9 cellular contexts compared by ENCODE assay signal in the genomic region with DNA sequence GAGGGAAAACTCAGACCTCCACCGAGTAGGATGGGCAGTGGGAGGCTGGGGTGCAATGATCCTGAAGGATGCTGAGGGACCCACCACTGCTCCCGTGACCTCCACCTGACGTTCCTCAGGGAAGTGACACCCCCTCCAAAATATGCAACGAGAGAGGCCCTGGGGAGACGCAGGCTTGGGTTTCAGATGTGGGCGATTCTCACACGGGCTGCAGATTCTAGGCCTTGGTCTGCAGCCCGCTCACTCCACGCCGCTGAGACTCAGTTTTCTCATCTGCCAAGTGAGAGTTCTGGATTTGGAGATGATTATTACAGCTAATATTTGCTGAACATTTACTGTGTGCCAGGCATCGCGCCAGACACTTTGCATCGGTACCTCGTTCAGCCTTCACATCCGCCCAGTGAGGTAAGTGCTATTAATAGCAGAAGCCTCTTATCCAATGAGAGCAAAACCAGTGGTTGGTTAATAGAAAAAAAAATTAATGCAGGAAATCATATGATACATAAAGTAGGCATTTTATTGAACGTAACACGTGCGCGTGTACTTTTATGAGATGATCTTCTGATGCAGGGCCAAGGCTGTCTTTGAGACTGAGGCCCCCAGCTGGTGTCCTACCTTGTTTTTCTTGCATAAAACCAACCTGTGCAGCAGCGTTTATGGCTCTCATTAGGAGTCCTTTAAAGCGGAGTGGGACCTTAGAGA.
DNase-seq lines count a peak whose midpoint lies in the region; ATAC-seq and TF ChIP-seq lines count a peak whose summit lies in the region.
"Had no signal": no experiment of that assay in that cellular context is flagged by ENCODE, and none has a peak within 500 bp of the region (broad histone marks: within the 10 kb centered on the region; RNA-seq: fewer than 3 reads in every experiment).

No MANE protein-coding gene starts in this region.

- H3K4me2 ChIP-seq in neural progenitor cell, result no peak overlapping the region

- no peaks in the 10 kb centered on the region for H3K4me1 ChIP-seq in neural progenitor cell

- H3K9me3 ChIP-seq in neural progenitor cell (ENCODE audit: low read depth), result no peaks in the 10 kb centered on the region
- H3K9me3 ChIP-seq: upper lobe of left lung had no signal

- H3F3A ChIP-seq in neural progenitor cell (ENCODE audit: low read depth), result peaks cover under 1% of the 10 kb centered on the region

- H2AFZ ChIP-seq in neural progenitor cell (replicated peaks), result no peak overlapping the region

- peaks cover 49 to 65% (median 62%) of the 10 kb centered on the region in 3 donors for H3K4me1 Mint-ChIP-seq in IgD-negative memory B cell
- H3K4me1 Mint-ChIP-seq in neural progenitor cell, result peaks cover 2% of the 10 kb centered on the region

- H3K36me3 Mint-ChIP-seq in IgD-negative memory B cell, result no peaks in the 10 kb centered on the region
- no peaks in the 10 kb centered on the region for H3K36me3 Mint-ChIP-seq in neural progenitor cell

- no peaks in the 10 kb centered on the region for H3K27me3 Mint-ChIP-seq in IgD-negative memory B cell
- H3K27me3 Mint-ChIP-seq in neural progenitor cell (ENCODE audit: insufficient read depth, low read depth), result peaks cover 4% of the 10 kb centered on the region

- H4K20me1 ChIP-seq in neural progenitor cell (ENCODE audit: low read depth), result no peaks in the 10 kb centered on the region

- H3K4me3 ChIP-seq in neural progenitor cell, result no peak overlapping the region
- H3K4me3 ChIP-seq: upper lobe of left lung had no signal

- DNase-seq in DMS53 (lab: John Stamatoyannopoulos, UW), result peak; percentile 94
- peak; percentile 60 for DNase-seq in activated CD4-positive, alpha-beta T cell treated with anti-CD3 and anti-CD28 coated beads, Interleukin-2, amount 50 U/mL, for 1 hour
- DNase-seq in glomerular visceral epithelial cell (ENCODE audit: extremely low spot score), result peak; percentile 38
- DNase-seq in left lobe of liver (ENCODE audit: low spot score), result no peak
- DNase-seq in neural progenitor cell (ENCODE audit: low spot score), result no peak

- no peaks in the 10 kb centered on the region for H3K27me3 ChIP-seq in neural progenitor cell
- H3K27me3 ChIP-seq: upper lobe of left lung had no signal

- H3K36me3 ChIP-seq in neural progenitor cell, result no peaks in the 10 kb centered on the region
- H3K36me3 ChIP-seq: upper lobe of left lung had no signal

- H3K27ac ChIP-seq in neural progenitor cell, result no peak overlapping the region

- H3K79me2 ChIP-seq in neural progenitor cell (ENCODE audit: low read depth), result no peaks in the 10 kb centered on the region

- H3K4me3 Mint-ChIP-seq in IgD-negative memory B cell (peak overlapping the region; percentile 68 to 86 (median 76)), neural progenitor cell (no peak overlapping the region)

- no peak for TF ChIP-seq CTCF in neural progenitor cell (IDR thresholded peaks at IDR 0.05)

- H3K9me3 Mint-ChIP-seq in IgD-negative memory B cell (no peaks in the 10 kb centered on the region), neural progenitor cell (no peaks in the 10 kb centered on the region)

- ATAC-seq in GM19395 (IDR thresholded peaks at IDR 0.05; ENCODE audit: unreplicated experiment) (peak; percentile 32), left lobe of liver (no peak), GM18858 (IDR thresholded peaks at IDR 0.05; ENCODE audit: unreplicated experiment) (no peak)

- H3K27ac Mint-ChIP-seq in IgD-negative memory B cell, result peak overlapping the region; percentile 95 to 96 (median 96)
- no peak overlapping the region for H3K27ac Mint-ChIP-seq in neural progenitor cell

- H3K9ac ChIP-seq in neural progenitor cell, result no peak overlapping the region

Comparison
In these comparisons a context has a peak if more than half of its experiments do, and no peak if none do; other contexts are left out.
1. DNase-seq: peak in DMS53 (single experiment), activated CD4-positive, alpha-beta T cell treated with anti-CD3 and anti-CD28 coated beads, Interleukin-2, amount 50 U/mL, for 1 hour (single experiment) and glomerular visceral epithelial cell (single experiment); none in left lobe of liver (single experiment) and neural progenitor cell (single experiment).